8 cellular contexts compared by ENCODE assay signal in the genomic region with DNA sequence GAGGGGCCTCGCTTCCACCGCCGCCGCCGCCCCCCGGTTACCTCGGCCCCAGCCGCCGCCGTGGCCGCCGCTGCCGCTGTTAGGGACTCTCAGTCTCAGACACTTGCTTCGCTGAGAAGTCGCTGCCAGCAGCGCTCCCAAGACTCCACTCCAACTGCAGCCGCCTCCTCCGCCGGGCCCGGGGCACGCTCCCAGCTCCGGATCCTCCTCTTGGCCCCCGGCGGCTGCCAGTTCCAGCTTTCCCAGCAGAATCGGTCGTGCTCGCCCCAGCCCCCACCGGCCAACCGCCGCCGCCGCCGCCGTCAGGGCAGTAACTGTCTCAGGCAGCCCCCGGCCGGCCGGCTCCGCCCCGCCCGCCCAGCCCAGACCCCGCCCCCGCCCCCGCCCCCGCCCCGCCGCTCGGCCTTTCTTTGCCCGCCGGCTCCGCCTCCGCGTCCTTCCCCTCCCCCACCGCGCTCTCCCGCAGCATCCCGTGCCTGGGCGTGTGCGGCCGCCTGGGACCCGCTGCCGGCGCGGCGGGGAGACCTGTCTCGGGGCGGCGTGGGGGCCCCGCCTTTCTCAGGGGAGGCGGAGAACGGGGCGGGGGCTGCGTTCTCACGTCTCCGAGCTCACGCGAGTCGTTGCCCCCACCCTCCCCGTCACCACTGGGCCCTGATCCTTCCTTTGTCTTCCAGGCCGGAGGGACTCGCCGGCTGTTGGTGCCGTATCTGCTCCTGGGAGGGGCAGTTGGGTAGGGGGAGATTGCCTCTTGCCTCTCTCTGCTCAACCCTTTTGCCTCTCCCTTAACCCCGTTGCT. TPM values are rescaled to one million over a fixed set of nuclear protein-coding genes. Genes with fewer than 3 reads are reported as not detected.
DNase-seq lines count a peak whose midpoint lies in the region; ATAC-seq and TF ChIP-seq lines count a peak whose summit lies in the region.

A gene with protein sequence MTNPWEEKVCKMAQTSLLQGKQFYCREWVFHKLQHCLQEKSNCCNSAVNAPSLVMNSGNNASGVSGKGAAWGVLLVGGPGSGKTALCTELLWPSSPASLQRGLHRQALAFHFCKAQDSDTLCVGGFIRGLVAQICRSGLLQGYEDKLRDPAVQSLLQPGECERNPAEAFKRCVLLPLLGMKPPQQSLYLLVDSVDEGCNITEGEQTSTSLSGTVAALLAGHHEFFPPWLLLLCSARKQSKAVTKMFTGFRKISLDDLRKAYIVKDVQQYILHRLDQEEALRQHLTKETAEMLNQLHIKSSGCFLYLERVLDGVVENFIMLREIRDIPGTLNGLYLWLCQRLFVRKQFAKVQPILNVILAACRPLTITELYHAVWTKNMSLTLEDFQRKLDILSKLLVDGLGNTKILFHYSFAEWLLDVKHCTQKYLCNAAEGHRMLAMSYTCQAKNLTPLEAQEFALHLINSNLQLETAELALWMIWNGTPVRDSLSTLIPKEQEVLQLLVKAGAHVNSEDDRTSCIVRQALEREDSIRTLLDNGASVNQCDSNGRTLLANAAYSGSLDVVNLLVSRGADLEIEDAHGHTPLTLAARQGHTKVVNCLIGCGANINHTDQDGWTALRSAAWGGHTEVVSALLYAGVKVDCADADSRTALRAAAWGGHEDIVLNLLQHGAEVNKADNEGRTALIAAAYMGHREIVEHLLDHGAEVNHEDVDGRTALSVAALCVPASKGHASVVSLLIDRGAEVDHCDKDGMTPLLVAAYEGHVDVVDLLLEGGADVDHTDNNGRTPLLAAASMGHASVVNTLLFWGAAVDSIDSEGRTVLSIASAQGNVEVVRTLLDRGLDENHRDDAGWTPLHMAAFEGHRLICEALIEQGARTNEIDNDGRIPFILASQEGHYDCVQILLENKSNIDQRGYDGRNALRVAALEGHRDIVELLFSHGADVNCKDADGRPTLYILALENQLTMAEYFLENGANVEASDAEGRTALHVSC (N-terminal part only) (minus strand): TSS at position 316 of the 796 bp plus-strand sequence. CDS start 2,221 bp downstream, outside the sequence.

- CTCF ChIA-PET in GM10248 (lab: Yijun Ruan, JAX) = no interaction called here

- H3K4me1 Mint-ChIP-seq in type B pancreatic cell (ENCODE audit: unreplicated experiment) = peaks cover 21% of the 10 kb centered on the region

- H3K36me3 Mint-ChIP-seq in type B pancreatic cell = peaks cover 14% of the 10 kb centered on the region

- peak within 1 kb of the TSS; percentile 86 for H3K4me2 ChIP-seq in parathyroid adenoma (ENCODE audit: low read length)

- POLR2A ChIA-PET in GM10248 (lab: Yijun Ruan, JAX) = no interaction called here

- H3K4me3 Mint-ChIP-seq in type B pancreatic cell = peak within 1 kb of the TSS; percentile 94

- no peaks in the 10 kb centered on the region for H3K9me3 ChIP-seq in parathyroid adenoma (ENCODE audit: control insufficient read depth, low read length)

- no peak for TF ChIP-seq POLR2A in NB4 (IDR thresholded peaks at IDR 0.05; ENCODE audit: extremely low read depth, insufficient read length)

- no peaks in the 10 kb centered on the region for H3K27me3 ChIP-seq in parathyroid adenoma (ENCODE audit: control insufficient read depth, insufficient read depth, low read length)

- H3K27me3 Mint-ChIP-seq in type B pancreatic cell = no peaks in the 10 kb centered on the region

- H3K79me2 ChIP-seq in parathyroid adenoma = peaks cover 5% of the 10 kb centered on the region

- peak within 1 kb of the TSS; percentile 100 for H2AFZ ChIP-seq in parathyroid adenoma

- peak within 1 kb of the TSS; percentile 45 for H3K27ac ChIP-seq in adipose tissue (ENCODE audit: low read depth, low read length)
- peak within 1 kb of the TSS; percentile 97 for H3K27ac ChIP-seq in parathyroid adenoma

- H3K27ac Mint-ChIP-seq in type B pancreatic cell = peak within 1 kb of the TSS; percentile 99

- peaks cover 4% of the 10 kb centered on the region for H3K4me1 ChIP-seq in parathyroid adenoma

- H3K4me3 ChIP-seq in NB4 (ENCODE audit: low read depth, low read length) (peak within 1 kb of the TSS; percentile 71), parathyroid adenoma (ENCODE audit: low read depth, low read length) (peak within 1 kb of the TSS; percentile 87)

- peak; percentile 83 for DNase-seq in GM10248 (ENCODE audit: extremely low spot score)
- DNase-seq in NB4 (ENCODE audit: low read depth) = peak; percentile 88
- peak; percentile 53 for DNase-seq in SKM-1 (lab: John Stamatoyannopoulos, UW; ENCODE audit: unreplicated experiment)
- peak; percentile 95 for DNase-seq in cardiac septum (ENCODE audit: low spot score)
- peak; percentile 93 for DNase-seq in type B pancreatic cell (ENCODE audit: extremely low spot score, unreplicated experiment)

- 0 to 1% (median 0%) methylated on average over 49 to 82 of the region's 83 CpGs for WGBS in adipose tissue, 3 donors

- no peaks in the 10 kb centered on the region for H3K36me3 ChIP-seq in parathyroid adenoma (ENCODE audit: control insufficient read depth, insufficient read depth, low read length)

- peak; percentile 73 for ATAC-seq in HG02571 (IDR thresholded peaks at IDR 0.05; ENCODE audit: unreplicated experiment)

- H3K9ac ChIP-seq in parathyroid adenoma = peak within 1 kb of the TSS; percentile 93

- no peaks in the 10 kb centered on the region for H3K9me3 Mint-ChIP-seq in type B pancreatic cell

- intact Hi-C loops in cardiac septum (cut with DNase I) = loop anchor here (1.0 to 5.0 kb wide), 3 partner anchors 81 to 380 kb away; no protein-coding TSS in a partner anchor

- TF ChIP-seq CTCF in GM10248 (IDR thresholded peaks at IDR 0.05; ENCODE audit: control extremely low read depth, extremely low read depth, low read depth, missing control alignments) (no peak), NB4 (IDR thresholded peaks at IDR 0.05; ENCODE audit: low read depth, low read length) (no peak), parathyroid adenoma (IDR thresholded peaks at IDR 0.05) (no peak), type B pancreatic cell (conservative IDR thresholded peaks at IDR 0.05) (no peak)

RNA-seq across cellular contexts. Expression of the gene that starts here (rescaled TPM):
- 1 to 10 TPM; 1.5 to 4.1 (median 1.8) TPM for polyA plus RNA-seq in adipose tissue
- total RNA-seq in cardiac septum (16.1 TPM), type B pancreatic cell (ENCODE audit: low replicate concordance) (18.6 and 31.4 TPM in 2 replicates)

Comparison
In these comparisons a context has a peak if more than half of its experiments do, and no peak if none do; other contexts are left out.
1. Peak in every context shown above with its lines: DNase-seq, ATAC-seq, H3K4me3 ChIP-seq and H3K27ac ChIP-seq.